12 cellular contexts compared by ENCODE assay signal in genomic region chr18:25467226-25468065, GRCh38.
DNase-seq lines count a peak whose midpoint lies in the region; ATAC-seq, FAIRE-seq and TF ChIP-seq lines count a peak whose summit lies in the region.
"Had no signal": no experiment of that assay in that cellular context is flagged by ENCODE, and none has a peak within 500 bp of the region (broad histone marks: within the 10 kb centered on the region; RNA-seq: fewer than 3 reads in every experiment).

No MANE protein-coding gene starts in this region.

- H3K27ac Mint-ChIP-seq in activated T-helper 1 cell treated with anti-CD3 and anti-CD28 coated beads, Interleukin-12 subunit alpha, Interleukin-12 subunit beta, Interleukin-2, Interleukin-4 antibody, amounts not matched to agents 30 ng/mL and 10 ng/mL and 1 ng/mL, durations not matched to agents 14 hours and 24 hours and 36 hours, result no peak overlapping the region
- H3K27ac Mint-ChIP-seq: memory B cell, WTC11 had no signal

- 19 to 33% (median 26%) methylated on average over 7 of the region's 7 CpGs for WGBS in psoas muscle, 3 donors

- peak; percentile 56 for DNase-seq in EH (ENCODE audit: low read depth)
- DNase-seq in fibroblast of peridontal ligament (ENCODE audit: extremely low read depth), result peak; percentile 53
- DNase-seq in psoas muscle, result peak; percentile 84 to 93
- no peak for DNase-seq in activated T-helper 1 cell treated with anti-CD3 and anti-CD28 coated beads, Interleukin-12 subunit alpha, Interleukin-12 subunit beta, Interleukin-2, Interleukin-4 antibody, amounts not matched to agents 30 ng/mL and 10 ng/mL and 1 ng/mL, durations not matched to agents 14 hours and 24 hours and 36 hours (ENCODE audit: low spot score)
- DNase-seq in kidney, result no peak
- DNase-seq: NCI-H1930 had no signal

- peak overlapping the region; percentile 16 for H3K27ac ChIP-seq in OCI-LY1 (ENCODE audit: low read depth, low read length, poor library complexity, severe bottlenecking)
- H3K27ac ChIP-seq in psoas muscle, result peak overlapping the region; percentile 83
- H3K27ac ChIP-seq in kidney (ENCODE audit: low read depth in 2 of 2, low read length in 2 of 2), result no peak overlapping the region
- H3K27ac ChIP-seq: C4-2B had no signal

- no peaks in the 10 kb centered on the region for H3K36me3 Mint-ChIP-seq in activated T-helper 1 cell treated with anti-CD3 and anti-CD28 coated beads, Interleukin-12 subunit alpha, Interleukin-12 subunit beta, Interleukin-2, Interleukin-4 antibody, amounts not matched to agents 30 ng/mL and 10 ng/mL and 1 ng/mL, durations not matched to agents 14 hours and 24 hours and 36 hours (ENCODE audit: low read depth)
- H3K36me3 Mint-ChIP-seq: memory B cell, WTC11 had no signal

- H3F3A ChIP-seq in OCI-LY1 (ENCODE audit: insufficient read depth, low read length), result no peaks in the 10 kb centered on the region

- peak overlapping the region; percentile 15; the same call in 1 of the 2 replicates for H3K9ac ChIP-seq in OCI-LY1 (ENCODE audit: low read length)
- no peak overlapping the region for H3K9ac ChIP-seq in kidney (ENCODE audit: low read length in 2 of 2)

- no peak overlapping the region for H3K4me3 Mint-ChIP-seq in activated T-helper 1 cell treated with anti-CD3 and anti-CD28 coated beads, Interleukin-12 subunit alpha, Interleukin-12 subunit beta, Interleukin-2, Interleukin-4 antibody, amounts not matched to agents 30 ng/mL and 10 ng/mL and 1 ng/mL, durations not matched to agents 14 hours and 24 hours and 36 hours
- H3K4me3 Mint-ChIP-seq: memory B cell, WTC11 had no signal

- H3K27me3 ChIP-seq in OCI-LY1 (ENCODE audit: insufficient read depth, low read length) (no peaks in the 10 kb centered on the region), psoas muscle (ENCODE audit: insufficient read depth in 3 of 3, low read length in 2 of 3) (no peaks in the 10 kb centered on the region)

- H3K9me3 ChIP-seq in OCI-LY1 (ENCODE audit: low read length), result no peaks in the 10 kb centered on the region
- H3K9me3 ChIP-seq in psoas muscle, result no peaks in the 10 kb centered on the region
- H3K9me3 ChIP-seq in kidney (ENCODE audit: control insufficient read depth in 1 of 2, low read length in 2 of 2), result no peaks in the 10 kb centered on the region

- no peaks in the 10 kb centered on the region for H4K20me1 ChIP-seq in OCI-LY1 (ENCODE audit: insufficient read depth, low read length)

- H2AFZ ChIP-seq in OCI-LY1 (ENCODE audit: low read length), result no peak overlapping the region

- no peaks in the 10 kb centered on the region for H3K4me1 Mint-ChIP-seq in activated T-helper 1 cell treated with anti-CD3 and anti-CD28 coated beads, Interleukin-12 subunit alpha, Interleukin-12 subunit beta, Interleukin-2, Interleukin-4 antibody, amounts not matched to agents 30 ng/mL and 10 ng/mL and 1 ng/mL, durations not matched to agents 14 hours and 24 hours and 36 hours (ENCODE audit: low read depth)
- H3K4me1 Mint-ChIP-seq: memory B cell had no signal

- peak overlapping the region; percentile 45; the same call in 1 of the 2 replicates for H3K4me2 ChIP-seq in OCI-LY1 (ENCODE audit: low read length)

- no peak for FAIRE-seq in kidney (lab: Jason Lieb, UNC)

- H3K9me2 ChIP-seq in OCI-LY1 (ENCODE audit: low read depth, low read length), result no peaks in the 10 kb centered on the region

- intact Hi-C loops in psoas muscle (cut with DNase I), result loop anchor here (2.0 to 10.0 kb wide), 3 partner anchors 97 to 473 kb away; partner anchors contain the start of gene ZNF521 (in 1 of the 2)
- intact Hi-C loops in activated T-helper 1 cell treated with anti-CD3 and anti-CD28 coated beads, Interleukin-12 subunit alpha, Interleukin-12 subunit beta, Interleukin-2, Interleukin-4 antibody, amounts not matched to agents 30 ng/mL and 10 ng/mL and 1 ng/mL, durations not matched to agents 14 hours and 24 hours and 36 hours (cut with micrococcal nuclease), result no loop called here
- intact Hi-C loops in kidney (cut with DNase I), result no loop called here

- no peak for TF ChIP-seq CTCF in OCI-LY1 (IDR thresholded peaks at IDR 0.05; ENCODE audit: low read length)
- no peak for TF ChIP-seq CTCF in psoas muscle (IDR thresholded peaks at IDR 0.05)
- TF ChIP-seq CTCF in kidney (IDR thresholded peaks at IDR 0.05; ENCODE audit: borderline replicate concordance, extremely low read depth, insufficient read depth), result no peak

- no peak overlapping the region for H3K4me3 ChIP-seq in OCI-LY1 (ENCODE audit: low read depth, low read length, poor library complexity, severe bottlenecking)
- H3K4me3 ChIP-seq in psoas muscle, result peak overlapping the region; percentile 26
- no peak overlapping the region for H3K4me3 ChIP-seq in kidney (ENCODE audit: low read length in 2 of 2)

- peaks cover 10% of the 10 kb centered on the region for H3K9me3 Mint-ChIP-seq in activated T-helper 1 cell treated with anti-CD3 and anti-CD28 coated beads, Interleukin-12 subunit alpha, Interleukin-12 subunit beta, Interleukin-2, Interleukin-4 antibody, amounts not matched to agents 30 ng/mL and 10 ng/mL and 1 ng/mL, durations not matched to agents 14 hours and 24 hours and 36 hours

- H3K79me2 ChIP-seq in OCI-LY1 (ENCODE audit: insufficient read depth, low read length), result no peaks in the 10 kb centered on the region

- no peaks in the 10 kb centered on the region for H3K27me3 Mint-ChIP-seq in activated T-helper 1 cell treated with anti-CD3 and anti-CD28 coated beads, Interleukin-12 subunit alpha, Interleukin-12 subunit beta, Interleukin-2, Interleukin-4 antibody, amounts not matched to agents 30 ng/mL and 10 ng/mL and 1 ng/mL, durations not matched to agents 14 hours and 24 hours and 36 hours (ENCODE audit: insufficient read depth)

- no peaks in the 10 kb centered on the region for H3K36me3 ChIP-seq in OCI-LY1 (ENCODE audit: insufficient read depth, low read length)
- H3K36me3 ChIP-seq in psoas muscle (ENCODE audit: insufficient read depth in 1 of 2, low read depth in 1 of 2), result no peaks in the 10 kb centered on the region
- H3K36me3 ChIP-seq in kidney (ENCODE audit: control insufficient read depth in 1 of 2, insufficient read depth in 2 of 2, low read length in 2 of 2), result no peaks in the 10 kb centered on the region

- peak; percentile 98 to 100 (median 99) for ATAC-seq in psoas muscle
- no peak for ATAC-seq in HG03378 (IDR thresholded peaks at IDR 0.05; ENCODE audit: unreplicated experiment)
- ATAC-seq in GM21737 (IDR thresholded peaks at IDR 0.05; ENCODE audit: unreplicated experiment), result no peak
- ATAC-seq: WTC11 had no signal

- H3K4me1 ChIP-seq in OCI-LY1 (ENCODE audit: insufficient read depth, low read length, severe bottlenecking) (peaks cover 42% of the 10 kb centered on the region), psoas muscle (peaks cover 35% of the 10 kb centered on the region), kidney (ENCODE audit: control insufficient read depth in 1 of 2, insufficient read depth in 1 of 2, low read depth in 1 of 2, low read length in 2 of 2) (no peaks in the 10 kb centered on the region)

Comparison
In these comparisons a context has a peak if more than half of its experiments do, and no peak if none do; other contexts are left out.
1. DNase-seq: peak in EH (single experiment), fibroblast of peridontal ligament (single experiment) and psoas muscle (2 of 2); none in activated T-helper 1 cell treated with anti-CD3 and anti-CD28 coated beads, Interleukin-12 subunit alpha, Interleukin-12 subunit beta, Interleukin-2, Interleukin-4 antibody, amounts not matched to agents 30 ng/mL and 10 ng/mL and 1 ng/mL, durations not matched to agents 14 hours and 24 hours and 36 hours (single experiment) and kidney (single experiment).
2. H3K27ac ChIP-seq: peak in OCI-LY1 (single experiment) and psoas muscle (single experiment); none in kidney (0 of 2).
3. ATAC-seq: peak in psoas muscle (4 of 4); none in HG03378 (single experiment) and GM21737 (single experiment).
4. intact Hi-C loops: an anchor here in psoas muscle (2.0 to 10.0 kb wide); none called in activated T-helper 1 cell treated with anti-CD3 and anti-CD28 coated beads, Interleukin-12 subunit alpha, Interleukin-12 subunit beta, Interleukin-2, Interleukin-4 antibody, amounts not matched to agents 30 ng/mL and 10 ng/mL and 1 ng/mL, durations not matched to agents 14 hours and 24 hours and 36 hours and kidney.